In genomic region chr11:70409437-70409836, GRCh38 we compare ENCODE assay signal across 15 cellular contexts. TPM values are rescaled to one million over a fixed set of nuclear protein-coding genes. Genes with fewer than 3 reads are reported as not detected.
"Had no signal": no experiment of that assay in that cellular context is flagged by ENCODE, and none has a peak within 500 bp of the region (broad histone marks: within the 10 kb centered on the region; RNA-seq: fewer than 3 reads in every experiment).

No MANE protein-coding gene starts in this region.

- H3K4me1 Mint-ChIP-seq: naive thymus-derived CD8-positive, alpha-beta T cell; neural crest cell had no signal

- H3K36me3 Mint-ChIP-seq: naive thymus-derived CD8-positive, alpha-beta T cell had no signal

- H2AFZ ChIP-seq: hepatocyte had no signal

- H3K27ac ChIP-seq: colonic mucosa, hepatocyte, stomach, thoracic aorta, transverse colon had no signal

- H3K27ac Mint-ChIP-seq: naive thymus-derived CD8-positive, alpha-beta T cell had no signal

- DNase-seq: colonic mucosa; dermis blood vessel endothelial cell; left colon; mucosa of descending colon; naive thymus-derived CD8-positive, alpha-beta T cell; small intestine; stimulated activated CD4-positive, alpha-beta T cell treated with anti-CD3 and anti-CD28 coated beads, Interleukin-12 subunit alpha, Interleukin-12 subunit beta, amount 100 ng/mL, for 4 hours; stimulated activated naive CD4-positive, alpha-beta T cell; stomach; transverse colon had no signal

- ATAC-seq: esophagus mucosa; left colon; mucosa of descending colon; naive thymus-derived CD8-positive, alpha-beta T cell had no signal

- H3K4me3 ChIP-seq: colonic mucosa, hepatocyte, mucosa of descending colon, right atrium auricular region, stomach, thoracic aorta, transverse colon had no signal

- H3K4me3 Mint-ChIP-seq: naive thymus-derived CD8-positive, alpha-beta T cell; neural crest cell had no signal

- H3K9me3 ChIP-seq: colonic mucosa, mucosa of descending colon, right atrium auricular region, stomach, thoracic aorta, transverse colon had no signal

- H3K27me3 ChIP-seq: colonic mucosa, hepatocyte, right atrium auricular region, transverse colon had no signal

- H3K4me2 ChIP-seq: hepatocyte had no signal

- H3K9me3 Mint-ChIP-seq: naive thymus-derived CD8-positive, alpha-beta T cell; neural crest cell had no signal

- H3K4me1 ChIP-seq: colonic mucosa, right atrium auricular region, stomach, transverse colon had no signal

RNA-seq across cellular contexts. Expression of gene CTTN, which starts 11.1 kb away (rescaled TPM):
- polyA plus RNA-seq: naive thymus-derived CD8-positive, alpha-beta T cell had no signal
